In genomic region chr11:103682318-103683184, GRCh38 we compare ENCODE assay signal across 8 cellular contexts.
DNase-seq lines count a peak whose midpoint lies in the region; ATAC-seq, FAIRE-seq and TF ChIP-seq lines count a peak whose summit lies in the region.

No MANE protein-coding gene starts in this region.

- no peaks in the 10 kb centered on the region for H3K36me3 ChIP-seq in PC-3 (ENCODE audit: low read depth, low read length)

- ATAC-seq in GM21619 (IDR thresholded peaks at IDR 0.05; ENCODE audit: unreplicated experiment) (peak; percentile 98), PC-3 (peak; percentile 84)

- H3F3A ChIP-seq in PC-3 (ENCODE audit: low read length, unreplicated experiment): no peaks in the 10 kb centered on the region

- no peaks in the 10 kb centered on the region for H4K20me1 ChIP-seq in PC-3 (ENCODE audit: low read length)

- no peak for FAIRE-seq in frontal cortex (lab: Jason Lieb, UNC)

- H2AFZ ChIP-seq in PC-3 (ENCODE audit: low read length): peak overlapping the region; percentile 52; the same call in 1 of the 2 replicates

- H3K4me3 ChIP-seq in PC-3 (ENCODE audit: low read length): no peak overlapping the region

- no peak overlapping the region for H3K27ac ChIP-seq in PC-3 (ENCODE audit: low read length)

- DNase-seq in ELR (ENCODE audit: low read depth) (peak; percentile 62), HuH-7 (ENCODE audit: low spot score) (peak; percentile 39), PC-3 (peak; percentile 74), activated T-helper 1 cell treated with Interleukin-2 at 50 U/mL for 16 hours (ENCODE audit: low read depth) (peak; percentile 1), frontal cortex (ENCODE audit: low spot score in 2 of 2) (peak; percentile 11 to 17), occipital lobe (lab: John Stamatoyannopoulos, UW) (peak; percentile 63), OCI-M2 (lab: John Stamatoyannopoulos, UW; ENCODE audit: unreplicated experiment) (no peak)

- no peaks in the 10 kb centered on the region for H3K9me3 ChIP-seq in PC-3 (ENCODE audit: low read length)

- no peaks in the 10 kb centered on the region for H3K27me3 ChIP-seq in PC-3 (ENCODE audit: low read length)

- no peaks in the 10 kb centered on the region for H3K4me1 ChIP-seq in PC-3 (ENCODE audit: insufficient read depth, low read length)

- H3K4me2 ChIP-seq in PC-3 (ENCODE audit: low read length): 0 out of 2 replicates have a peak overlapping the region, but pooled peaks have one; percentile 23

- TF ChIP-seq CTCF in PC-3 (conservative IDR thresholded peaks at IDR 0.05; ENCODE audit: low read depth, low read length): peak; percentile 91

- H3K79me2 ChIP-seq in PC-3 (ENCODE audit: low read length): no peaks in the 10 kb centered on the region

- no TSS peak for BruUV-seq in PC-3 (replicated peaks; lab: Mats Ljungman, UMichigan)

- intact Hi-C loops in PC-3 (cut with micrococcal nuclease): loop anchor here (1.0 to 5.0 kb wide), 2 partner anchors 240 to 469 kb away; no protein-coding TSS in a partner anchor

- H3K9ac ChIP-seq in PC-3 (ENCODE audit: low read length): no peak overlapping the region

- CTCF ChIA-PET in PC-3 (lab: Charles Lee): interaction anchor here (0.6 to 1.2 kb wide), 3 partner anchors 65 to 481 kb away, joined by 3 to 8 read pairs (median 3); partner anchors contain the start of gene PDGFD

- POLR2A ChIA-PET in PC-3 (lab: Charles Lee; ENCODE audit: unreplicated experiment): interaction anchor here (0.6 kb wide), 1 partner anchor 34 kb away, joined by 3 read pairs; no protein-coding TSS in a partner anchor

- no peaks in the 10 kb centered on the region for H3K9me2 ChIP-seq in PC-3 (replicated peaks; ENCODE audit: low read length)
